18 cellular contexts compared by ENCODE assay signal in genomic region chr7:134702366-134703240, GRCh38. TPM values are rescaled to one million over a fixed set of nuclear protein-coding genes. Genes with fewer than 3 reads are reported as not detected.
DNase-seq lines count a peak whose midpoint lies in the region; FAIRE-seq and TF ChIP-seq lines count a peak whose summit lies in the region.
"Had no signal": no experiment of that assay in that cellular context is flagged by ENCODE, and none has a peak within 500 bp of the region (broad histone marks: within the 10 kb centered on the region; RNA-seq: fewer than 3 reads in every experiment).

No MANE protein-coding gene starts in this region.

- no peaks in the 10 kb centered on the region for H3K79me1 ChIP-seq in H1 (ENCODE audit: low read depth, low read length)
- no peaks in the 10 kb centered on the region for H3K79me1 ChIP-seq in H9 (ENCODE audit: insufficient read depth, low read depth, low read length, poor library complexity, severe bottlenecking)

- no peaks in the 10 kb centered on the region for H3K9me3 Mint-ChIP-seq in H9
- H3K9me3 Mint-ChIP-seq: CD4-positive, alpha-beta T cell; stimulated activated memory B cell treated with anti-CD40 and anti-IgM and Interleukin-4, amounts not matched to agents 10 μg/mL and 1 μg/mL and 100 μg/mL, for 72 hours had no signal

- H3K27me3 ChIP-seq in H1 (replicated peaks in 1 of 4; ENCODE audit: control insufficient read depth in 3 of 4, extremely low read depth in 1 of 4, insufficient read depth in 3 of 4, low read length in 3 of 4) (no peaks in the 10 kb centered on the region), osteoblast (ENCODE audit: insufficient read depth, low read length) (no peaks in the 10 kb centered on the region), thyroid gland (no peaks in the 10 kb centered on the region), H9 (ENCODE audit: insufficient read depth, low read length) (no peaks in the 10 kb centered on the region)
- H3K27me3 ChIP-seq: hepatocyte had no signal

- TF ChIP-seq RAD21 in H1 (IDR thresholded peaks at IDR 0.05 in 1 of 2, conservative IDR thresholded peaks at IDR 0.05 in 1 of 2; ENCODE audit: low read depth in 2 of 2, low read length in 2 of 2), result no peak

- H3K36me3 Mint-ChIP-seq in H9 (ENCODE audit: insufficient read depth in 1 of 3, low read depth in 3 of 3), result no peaks in the 10 kb centered on the region
- H3K36me3 Mint-ChIP-seq: naive B cell; stimulated activated memory B cell treated with anti-CD40 and anti-IgM and Interleukin-4, amounts not matched to agents 10 μg/mL and 1 μg/mL and 100 μg/mL, for 72 hours had no signal

- H3K4ac ChIP-seq in H1 (replicated peaks; ENCODE audit: insufficient read length, low read depth, low read length) (no peak overlapping the region), H9 (ENCODE audit: low read depth, low read length) (no peak overlapping the region)

- H3K4me2 ChIP-seq in H1 (ENCODE audit: insufficient read depth in 1 of 2, low read depth in 2 of 2, low read length in 2 of 2) (no peak overlapping the region), osteoblast (ENCODE audit: insufficient read depth, low read length) (no peak overlapping the region), H9 (ENCODE audit: insufficient read depth, insufficient read length, low read length) (no peak overlapping the region)
- H3K4me2 ChIP-seq: hepatocyte had no signal

- H2BK5ac ChIP-seq in H1 (ENCODE audit: low read depth, low read length), result no peak overlapping the region
- no peak overlapping the region for H2BK5ac ChIP-seq in H9 (ENCODE audit: insufficient read length, low read length)

- H4K20me1 ChIP-seq in H1 (replicated peaks in 1 of 2; ENCODE audit: control insufficient read depth in 1 of 2, insufficient read depth in 2 of 2, low read length in 2 of 2), result no peaks in the 10 kb centered on the region
- H4K20me1 ChIP-seq in osteoblast (ENCODE audit: insufficient read depth, low read length), result no peaks in the 10 kb centered on the region
- H4K20me1 ChIP-seq in H9 (ENCODE audit: control insufficient read depth, insufficient read depth, insufficient read length), result no peaks in the 10 kb centered on the region

- no peak for FAIRE-seq in H1 (lab: Jason Lieb, UNC)

- intact Hi-C loops in thyroid gland (cut with DNase I), result no loop called here

- H3K4me1 Mint-ChIP-seq in H9, result peaks cover 19 to 22% of the 10 kb centered on the region in 2 experiments
- H3K4me1 Mint-ChIP-seq: naive B cell; stimulated activated memory B cell treated with anti-CD40 and anti-IgM and Interleukin-4, amounts not matched to agents 10 μg/mL and 1 μg/mL and 100 μg/mL, for 72 hours had no signal

- H3K36me3 ChIP-seq in H1 (ENCODE audit: control insufficient read depth in 2 of 4, insufficient read depth in 4 of 4, low read length in 3 of 4), result no peaks in the 10 kb centered on the region
- no peaks in the 10 kb centered on the region for H3K36me3 ChIP-seq in osteoblast (ENCODE audit: insufficient read depth, low read length)
- H3K36me3 ChIP-seq in thyroid gland, result no peaks in the 10 kb centered on the region

- peak; percentile 6 for DNase-seq in NCI-H82 (lab: John Stamatoyannopoulos, UW)
- DNase-seq in NCI-H82 treated with DMSO at 0.1 percent for 48 hours (lab: John Stamatoyannopoulos, UW; ENCODE audit: unreplicated experiment), result no peak
- DNase-seq in H1 (ENCODE audit: low read depth in 1 of 2, low spot score in 2 of 2), result no peak
- no peak for DNase-seq in osteoblast (ENCODE audit: insufficient read length, low spot score, missing footprints)
- no peak for DNase-seq in thyroid gland
- no peak for DNase-seq in Kasumi-1 (lab: John Stamatoyannopoulos, UW)
- DNase-seq in NOMO-1 treated with DMSO at 0.1 percent for 48 hours (lab: John Stamatoyannopoulos, UW; ENCODE audit: unreplicated experiment), result no peak
- no peak for DNase-seq in H9
- DNase-seq: activated CD8-positive, alpha-beta memory T cell treated with anti-CD3 and anti-CD28 coated beads, Interleukin-2, amount 50 U/mL, for 4 hours; activated naive CD4-positive, alpha-beta T cell treated with Interleukin-2 at 50 U/mL for 16 hours; CD4-positive, alpha-beta T cell; H7; naive B cell; NCI-H774; T-helper 2 cell had no signal

- H3K18ac ChIP-seq in H1 (ENCODE audit: extremely low read depth, low read length) (no peak overlapping the region), H9 (ENCODE audit: insufficient read length, low read depth, low read length) (no peak overlapping the region)

- peaks cover 0 to 7% (median 4%) of the 10 kb centered on the region in 4 experiments; a peak in 3 of 7 replicates for H3K4me1 ChIP-seq in H1 (replicated peaks in 1 of 4; ENCODE audit: control insufficient read depth in 3 of 4, insufficient read depth in 4 of 4, low read length in 3 of 4)
- H3K4me1 ChIP-seq in osteoblast (ENCODE audit: insufficient read depth, low read length), result peaks cover 17% of the 10 kb centered on the region
- H3K4me1 ChIP-seq in thyroid gland, result peaks cover 10 to 12% of the 10 kb centered on the region in 2 donors
- H3K4me1 ChIP-seq in H9 (ENCODE audit: insufficient read depth, low read length), result peaks cover 3% of the 10 kb centered on the region; the same call in 1 of the 2 replicates

- H3K4me3 ChIP-seq in H1 (ENCODE audit: extremely low read depth in 1 of 4, insufficient read depth in 2 of 4, low read depth in 3 of 4, low read length in 4 of 4) (no peak overlapping the region), osteoblast (ENCODE audit: insufficient read depth, low read length) (no peak overlapping the region), thyroid gland (replicated peaks in 1 of 3) (no peak overlapping the region)
- H3K4me3 ChIP-seq: hepatocyte had no signal

- POLR2A ChIA-PET in H1 (lab: Charles Lee; ENCODE audit: partially characterized antibody), result interaction anchor here (1.0 to 3.8 kb wide), 3 partner anchors 16 to 110 kb away, joined by 5 to 10 read pairs (median 5); partner anchors contain the start of gene BPGM

- no peak for TF ChIP-seq POLR2A in H1 (IDR thresholded peaks at IDR 0.05; ENCODE audit: control extremely low read depth in 1 of 2, low read depth in 2 of 2, low read length in 2 of 2)
- no peak for TF ChIP-seq POLR2A in thyroid gland (IDR thresholded peaks at IDR 0.05)

- H2AK5ac ChIP-seq in H1 (ENCODE audit: low read depth, low read length), result no peak overlapping the region
- H2AK5ac ChIP-seq in H9 (ENCODE audit: insufficient read length, low read length), result no peak overlapping the region

- TF ChIP-seq CTCF in H1 (IDR thresholded peaks at IDR 0.05; ENCODE audit: control extremely low read depth in 1 of 3, insufficient read depth in 1 of 3, low read depth in 1 of 3, low read length in 3 of 3), result no peak
- TF ChIP-seq CTCF in osteoblast (IDR thresholded peaks at IDR 0.05; ENCODE audit: extremely low read depth, low read depth, low read length), result no peak
- no peak for TF ChIP-seq CTCF in thyroid gland (IDR thresholded peaks at IDR 0.05)
- no peak for TF ChIP-seq CTCF in H9 (conservative IDR thresholded peaks at IDR 0.05)

- no peak overlapping the region for H3K27ac Mint-ChIP-seq in H9
- H3K27ac Mint-ChIP-seq: CD4-positive, alpha-beta T cell; naive B cell; stimulated activated memory B cell treated with anti-CD40 and anti-IgM and Interleukin-4, amounts not matched to agents 10 μg/mL and 1 μg/mL and 100 μg/mL, for 72 hours had no signal

- H3K14ac ChIP-seq in H1 (ENCODE audit: insufficient read length) (no peak overlapping the region), H9 (ENCODE audit: insufficient read depth, low read length) (no peak overlapping the region)

- TF ChIP-seq EP300 in H1 (IDR thresholded peaks at IDR 0.05; ENCODE audit: borderline replicate concordance in 1 of 2, low read depth in 2 of 2, low read length in 2 of 2), result no peak

- no peak overlapping the region for H3K27ac ChIP-seq in H1 (ENCODE audit: low read depth, low read length)
- peak overlapping the region; percentile 50 for H3K27ac ChIP-seq in osteoblast (ENCODE audit: low read depth, low read length)
- H3K27ac ChIP-seq in thyroid gland, result peak overlapping the region; percentile 38 to 65 (median 58)
- no peak overlapping the region for H3K27ac ChIP-seq in H9 (ENCODE audit: insufficient read length, low read depth, low read length)
- H3K27ac ChIP-seq: 22Rv1 had no signal

- no peak overlapping the region for H2BK120ac ChIP-seq in H1 (replicated peaks; ENCODE audit: low read depth, low read length)
- H2BK120ac ChIP-seq in H9 (ENCODE audit: low read depth, low read length, poor library complexity, severe bottlenecking), result no peak overlapping the region

- H2BK20ac ChIP-seq in H1 (ENCODE audit: low read length) (no peak overlapping the region), H9 (ENCODE audit: low read depth, low read length, poor library complexity, severe bottlenecking) (no peak overlapping the region)

- H3K27me3 Mint-ChIP-seq in H9 (ENCODE audit: low read depth), result no peaks in the 10 kb centered on the region; the same call in 1 of the 2 replicates
- H3K27me3 Mint-ChIP-seq: CD4-positive, alpha-beta T cell; stimulated activated memory B cell treated with anti-CD40 and anti-IgM and Interleukin-4, amounts not matched to agents 10 μg/mL and 1 μg/mL and 100 μg/mL, for 72 hours had no signal

- H4K91ac ChIP-seq in H1 (replicated peaks; ENCODE audit: insufficient read length, low read length) (no peak overlapping the region), H9 (ENCODE audit: insufficient read length, low read depth, low read length) (no peak overlapping the region)

- H4K8ac ChIP-seq in H1 (ENCODE audit: extremely low read depth, insufficient read depth, low read length) (no peak overlapping the region), H9 (replicated peaks; ENCODE audit: insufficient read length, low read depth, low read length) (no peak overlapping the region)

- H3K9me3 ChIP-seq in H1 (ENCODE audit: insufficient read depth in 2 of 2, low read depth in 1 of 2, low read length in 1 of 2), result no peaks in the 10 kb centered on the region
- no peaks in the 10 kb centered on the region for H3K9me3 ChIP-seq in osteoblast (ENCODE audit: low read depth, low read length)
- H3K9me3 ChIP-seq in thyroid gland, result no peaks in the 10 kb centered on the region
- no peaks in the 10 kb centered on the region for H3K9me3 ChIP-seq in H9 (ENCODE audit: control insufficient read depth, low read depth, low read length)

- CTCF ChIA-PET in H1 (lab: Charles Lee; ENCODE audit: partially characterized antibody), result interaction anchor here (0.6 to 6.8 kb wide), 24 partner anchors 8 to 270 kb away, joined by 3 to 82 read pairs (median 6); partner anchors contain the start of gene BPGM

- H2BK12ac ChIP-seq in H1 (ENCODE audit: low read depth, low read length), result no peak overlapping the region
- H2BK12ac ChIP-seq in H9 (ENCODE audit: insufficient read length, low read depth, low read length), result no peak overlapping the region

- no peak overlapping the region for H3K23ac ChIP-seq in H1 (ENCODE audit: insufficient read length)
- no peak overlapping the region for H3K23ac ChIP-seq in H9 (ENCODE audit: insufficient read length, low read depth, low read length)

- no peak overlapping the region for H3T11ph ChIP-seq in H9 (ENCODE audit: low read length)

- H2AFZ ChIP-seq in H1 (ENCODE audit: low read length) (no peak overlapping the region), osteoblast (ENCODE audit: low read length) (peak overlapping the region; percentile 35), H9 (ENCODE audit: low read length) (no peak overlapping the region)
- H2AFZ ChIP-seq: hepatocyte had no signal

- H2BK15ac ChIP-seq in H1 (ENCODE audit: low read length) (0 out of 2 replicates have a peak overlapping the region, but pooled peaks have one; percentile 73), H9 (ENCODE audit: low read depth, low read length) (no peak overlapping the region)

- H3K4me3 Mint-ChIP-seq in H9, result no peak overlapping the region
- H3K4me3 Mint-ChIP-seq: CD4-positive, alpha-beta T cell; stimulated activated memory B cell treated with anti-CD40 and anti-IgM and Interleukin-4, amounts not matched to agents 10 μg/mL and 1 μg/mL and 100 μg/mL, for 72 hours had no signal

- H3K23me2 ChIP-seq in H1 (ENCODE audit: low read depth, low read length) (no peaks in the 10 kb centered on the region), H9 (ENCODE audit: insufficient read length, low read depth, low read length, poor library complexity, severe bottlenecking) (no peaks in the 10 kb centered on the region)

- H4K5ac ChIP-seq in H1 (ENCODE audit: insufficient read length, low read depth, low read length) (no peak overlapping the region), H9 (ENCODE audit: insufficient read length, low read depth, low read length) (no peak overlapping the region)

- H3K56ac ChIP-seq in H1 (replicated peaks; ENCODE audit: insufficient read length, low read depth, low read length) (no peak overlapping the region), H9 (ENCODE audit: insufficient read length, low read depth, low read length) (no peak overlapping the region)

- H3K9ac ChIP-seq in H1 (replicated peaks in 1 of 4; ENCODE audit: extremely low read depth in 1 of 4, low read depth in 3 of 4, low read length in 3 of 4) (no peak overlapping the region), H9 (ENCODE audit: extremely low read depth, insufficient read length, low read length) (no peak overlapping the region)

- no peaks in the 10 kb centered on the region for H3K79me2 ChIP-seq in H1 (ENCODE audit: control insufficient read depth in 1 of 2, insufficient read depth in 2 of 2, low read length in 2 of 2)
- H3K79me2 ChIP-seq in osteoblast (ENCODE audit: insufficient read depth, low read length), result no peaks in the 10 kb centered on the region
- no peaks in the 10 kb centered on the region for H3K79me2 ChIP-seq in H9 (ENCODE audit: insufficient read depth, low read length)
- H3K79me2 ChIP-seq: hepatocyte had no signal

- WGBS in H1 (ENCODE audit: extremely low coverage in 1 of 2, insufficient coverage in 1 of 2, insufficient read length in 1 of 2, insufficient replicate concordance in 2 of 2, low coverage in 1 of 2, low lambda C conversion rate in 2 of 2, missing lambda C conversion rate in 1 of 2), 2 experiments, result 91% methylated on average over 10 of the region's 10 CpGs; no CpG with 5 or more reads in 1 of the 2 experiments
- WGBS in thyroid gland, 2 donors, result 67 to 73% methylated on average over 10 of the region's 10 CpGs
- no CpG with 5 or more reads among the region's 10 CpGs for WGBS in H9 (ENCODE audit: extremely low coverage, insufficient read length, low lambda C conversion rate)

RNA-seq across cellular contexts. Expression of gene BPGM, which starts 56.0 kb away (rescaled TPM):
- total RNA-seq in H1 (2021; fragmentation: NEBNext Ultra II Directional; extraction: Animal tissue kit (Norgen Biotek cat#: 25700)), result 15.3 and 17.4 TPM in 2 replicates
- polyA plus RNA-seq in H1 (2011; rRNA removed), result 5.6 and 9.7 TPM in 2 replicates
- 16.0 TPM for polyA plus RNA-seq in H1 (2011; cell fraction: cytosol; rRNA removed)
- polyA plus RNA-seq in H1 (2011; cell fraction: nucleus; rRNA removed), result 3.0 TPM
- 10.6 to 15.1 TPM (median 12.4 TPM) in 4 replicates for polyA plus RNA-seq in H1 (2012, experiment 1 of 2)
- polyA plus RNA-seq in H1 (2012, experiment 2 of 2), result 3.0 TPM
- polyA plus RNA-seq in H1 (2013, experiment 1 of 2), result 12.6 TPM
- polyA plus RNA-seq in H1 (2013, experiment 2 of 2), result 12.1 TPM
- 7.5 and 8.9 TPM in 2 replicates for polyA minus RNA-seq in H1 (2011; rRNA and poly(A)+ RNA removed)
- 3.4 TPM for polyA minus RNA-seq in H1 (2011; cell fraction: cytosol; rRNA and poly(A)+ RNA removed)
- polyA minus RNA-seq in H1 (2011; cell fraction: nucleus; rRNA and poly(A)+ RNA removed), result 5.4 TPM
- 43.6 and 64.8 TPM in 2 replicates for total RNA-seq in osteoblast
- 10 to 100 TPM; 11.9 to 23.9 (median 15.7) TPM for total RNA-seq in thyroid gland
- total RNA-seq in H9 (2021), result 14.0 and 14.4 TPM in 2 replicates

Comparison
In these comparisons a context has a peak if more than half of its experiments do, and no peak if none do; other contexts are left out.
1. H3K27ac ChIP-seq: peak in osteoblast (single experiment) and thyroid gland (3 of 3); none in H1 (single experiment) and H9 (single experiment).